Comparison of ENCODE assay signal across 15 cellular contexts in genomic region chr11:123351375-123351774, GRCh38.
DNase-seq lines count a peak whose midpoint lies in the region; ATAC-seq, FAIRE-seq and TF ChIP-seq lines count a peak whose summit lies in the region.
"Had no signal": no experiment of that assay in that cellular context is flagged by ENCODE, and none has a peak within 500 bp of the region (broad histone marks: within the 10 kb centered on the region; RNA-seq: fewer than 3 reads in every experiment).

No MANE protein-coding gene starts in this region.

- TF ChIP-seq CTCF in SK-N-SH (IDR thresholded peaks at IDR 0.05) (no peak), kidney (IDR thresholded peaks at IDR 0.05; ENCODE audit: borderline replicate concordance, extremely low read depth, insufficient read depth) (no peak), upper lobe of right lung (IDR thresholded peaks at IDR 0.05) (no peak)

- peaks cover 10% of the 10 kb centered on the region for H3K4me1 Mint-ChIP-seq in activated CD4-positive, alpha-beta T cell treated with anti-CD3 and anti-CD28 coated beads for 36 hours
- H3K4me1 Mint-ChIP-seq: activated naive CD4-positive, alpha-beta T cell treated with anti-CD3 and anti-CD28 coated beads, Interleukin-2, amount 50 U/mL, for 24 hours had no signal

- no peaks in the 10 kb centered on the region for H3F3A ChIP-seq in SK-N-SH (replicated peaks; ENCODE audit: insufficient read depth)

- DNase-seq in SK-N-SH (peak; percentile 55), cerebellar nuclear complex (lab: John Stamatoyannopoulos, UW) (peak; percentile 60 to 91), kidney (peak; percentile 78), upper lobe of right lung (no peak)
- no peak for DNase-seq in activated CD4-positive, alpha-beta T cell treated with anti-CD3 and anti-CD28 coated beads for 36 hours
- no peak for DNase-seq in activated CD4-positive, alpha-beta T cell treated with anti-CD3 and anti-CD28 coated beads, Interleukin-2, amount 50 U/mL, for 4 hours
- DNase-seq: activated CD8-positive, alpha-beta memory T cell treated with anti-CD3 and anti-CD28 coated beads for 24 hours; KBM-7; T-helper 9 cell; trophoblast cell had no signal

- peaks cover 0 to 8% of the 10 kb centered on the region in 2 experiments; a peak in 1 of 4 replicates for H3K4me1 ChIP-seq in SK-N-SH (ENCODE audit: control insufficient read depth in 1 of 2, insufficient read depth in 2 of 2, low read depth in 1 of 2, low read length in 1 of 2)
- no peaks in the 10 kb centered on the region for H3K4me1 ChIP-seq in kidney (ENCODE audit: control insufficient read depth in 1 of 2, insufficient read depth in 1 of 2, low read depth in 1 of 2, low read length in 2 of 2)
- no peaks in the 10 kb centered on the region for H3K4me1 ChIP-seq in upper lobe of right lung

- TF ChIP-seq EP300 in SK-N-SH (IDR thresholded peaks at IDR 0.05; ENCODE audit: borderline replicate concordance in 1 of 2, low read depth in 1 of 2, low read length in 1 of 2): no peak

- H4K20me1 ChIP-seq in SK-N-SH (ENCODE audit: insufficient read depth): no peaks in the 10 kb centered on the region

- FAIRE-seq in kidney (lab: Jason Lieb, UNC): no peak
- FAIRE-seq: A204.1 had no signal

- TF ChIP-seq RAD21 in SK-N-SH (IDR thresholded peaks at IDR 0.05; ENCODE audit: low read length): no peak

- 42% methylated on average over 4 of the region's 6 CpGs for WGBS in SK-N-SH (ENCODE audit: low lambda C conversion rate)

- H3K27ac ChIP-seq in SK-N-SH (ENCODE audit: low read depth in 2 of 2, low read length in 1 of 2) (no peak overlapping the region; a peak in 1 of 4 replicates), kidney (ENCODE audit: low read depth in 2 of 2, low read length in 2 of 2) (no peak overlapping the region), upper lobe of right lung (no peak overlapping the region)
- H3K27ac ChIP-seq: neutrophil had no signal

- CTCF ChIA-PET in SK-N-SH (lab: Yijun Ruan, JAX): interaction anchor here (0.7 to 1.9 kb wide), 4 partner anchors 14 to 90 kb away, joined by 3 to 6 read pairs (median 4); no protein-coding TSS in a partner anchor
- CTCF ChIA-PET in activated CD4-positive, alpha-beta T cell treated with anti-CD3 and anti-CD28 coated beads for 36 hours (lab: Charles Lee): interaction anchor here (1.0 kb wide), 1 partner anchor 9 kb away, joined by 3 read pairs; no protein-coding TSS in a partner anchor

- H2AFZ ChIP-seq in SK-N-SH (ENCODE audit: low read depth): no peak overlapping the region

- intact Hi-C loops in kidney (cut with DNase I) (no loop called here), upper lobe of right lung (cut with DNase I) (no loop called here)
- intact Hi-C loops in activated CD4-positive, alpha-beta T cell treated with anti-CD3 and anti-CD28 coated beads for 36 hours (cut with DNase I, micrococcal nuclease): no loop called here

- no peaks in the 10 kb centered on the region for H3K9me3 Mint-ChIP-seq in activated CD4-positive, alpha-beta T cell treated with anti-CD3 and anti-CD28 coated beads for 36 hours (ENCODE audit: low read depth)
- H3K9me3 Mint-ChIP-seq: activated naive CD4-positive, alpha-beta T cell treated with anti-CD3 and anti-CD28 coated beads, Interleukin-2, amount 50 U/mL, for 24 hours had no signal

- H3K9me3 ChIP-seq in SK-N-SH (no peaks in the 10 kb centered on the region), kidney (ENCODE audit: control insufficient read depth in 1 of 2, low read length in 2 of 2) (no peaks in the 10 kb centered on the region), upper lobe of right lung (no peaks in the 10 kb centered on the region)
- H3K9me3 ChIP-seq: neutrophil had no signal

- H3K9ac ChIP-seq in SK-N-SH: no peak overlapping the region
- H3K9ac ChIP-seq in kidney (ENCODE audit: low read length in 2 of 2): no peak overlapping the region

- H3K9me2 ChIP-seq in SK-N-SH: no peaks in the 10 kb centered on the region

- H3K27ac Mint-ChIP-seq in activated CD4-positive, alpha-beta T cell treated with anti-CD3 and anti-CD28 coated beads for 36 hours: no peak overlapping the region
- H3K27ac Mint-ChIP-seq: activated naive CD4-positive, alpha-beta T cell treated with anti-CD3 and anti-CD28 coated beads, Interleukin-2, amount 50 U/mL, for 24 hours had no signal

- ATAC-seq in SK-N-SH treated with all-trans-retinoic acid at 6 μM for 48 hours (no peak; the same call in 2 of the 3 replicates), upper lobe of right lung (peak; percentile 61), HG02970 (IDR thresholded peaks at IDR 0.05; ENCODE audit: low FRiP score, unreplicated experiment) (no peak)
- no peak for ATAC-seq in activated CD4-positive, alpha-beta T cell treated with anti-CD3 and anti-CD28 coated beads for 36 hours

- H3K4me3 ChIP-seq in SK-N-SH (ENCODE audit: low read depth in 2 of 2, low read length in 1 of 2): no peak overlapping the region
- no peak overlapping the region for H3K4me3 ChIP-seq in kidney (ENCODE audit: low read length in 2 of 2)
- no peak overlapping the region for H3K4me3 ChIP-seq in upper lobe of right lung

- POLR2A ChIA-PET in SK-N-SH (lab: Yijun Ruan, JAX): interaction anchor here (0.7 kb wide), 1 partner anchor 11 kb away, joined by 4 read pairs; no protein-coding TSS in a partner anchor
- POLR2A ChIA-PET in activated CD4-positive, alpha-beta T cell treated with anti-CD3 and anti-CD28 coated beads for 36 hours (lab: Charles Lee): no interaction called here

- no peak overlapping the region for H3K4me3 Mint-ChIP-seq in activated CD4-positive, alpha-beta T cell treated with anti-CD3 and anti-CD28 coated beads for 36 hours
- H3K4me3 Mint-ChIP-seq: activated naive CD4-positive, alpha-beta T cell treated with anti-CD3 and anti-CD28 coated beads, Interleukin-2, amount 50 U/mL, for 24 hours had no signal

- H3K27me3 ChIP-seq in SK-N-SH (ENCODE audit: insufficient read depth) (peaks cover under 1% of the 10 kb centered on the region; the same call in 1 of the 2 replicates), upper lobe of right lung (peaks cover 6% of the 10 kb centered on the region)

- peaks cover 24% of the 10 kb centered on the region for H3K27me3 Mint-ChIP-seq in activated CD4-positive, alpha-beta T cell treated with anti-CD3 and anti-CD28 coated beads for 36 hours

- no peaks in the 10 kb centered on the region for H3K36me3 ChIP-seq in SK-N-SH (replicated peaks in 1 of 2; ENCODE audit: control insufficient read depth in 1 of 2, insufficient read depth in 2 of 2, low read length in 1 of 2)
- H3K36me3 ChIP-seq in kidney (ENCODE audit: control insufficient read depth in 1 of 2, insufficient read depth in 2 of 2, low read length in 2 of 2): no peaks in the 10 kb centered on the region
- H3K36me3 ChIP-seq in upper lobe of right lung: no peaks in the 10 kb centered on the region
- H3K36me3 ChIP-seq: neutrophil had no signal

- H3K4me2 ChIP-seq in SK-N-SH: no peak overlapping the region

- H3K79me2 ChIP-seq in SK-N-SH (ENCODE audit: insufficient read depth): no peaks in the 10 kb centered on the region

- no peaks in the 10 kb centered on the region for H3K36me3 Mint-ChIP-seq in activated CD4-positive, alpha-beta T cell treated with anti-CD3 and anti-CD28 coated beads for 36 hours (ENCODE audit: low read depth)
- H3K36me3 Mint-ChIP-seq: activated naive CD4-positive, alpha-beta T cell treated with anti-CD3 and anti-CD28 coated beads, Interleukin-2, amount 50 U/mL, for 24 hours had no signal

TF ChIP-seq in SK-N-SH, 30 proteins besides CTCF, POLR2A, EP300 and RAD21:
- peak; percentile 30 for TF ChIP-seq CHD2 (IDR thresholded peaks at IDR 0.05; ENCODE audit: low read length, partially characterized antibody)
- TF ChIP-seq, protein P1, sequence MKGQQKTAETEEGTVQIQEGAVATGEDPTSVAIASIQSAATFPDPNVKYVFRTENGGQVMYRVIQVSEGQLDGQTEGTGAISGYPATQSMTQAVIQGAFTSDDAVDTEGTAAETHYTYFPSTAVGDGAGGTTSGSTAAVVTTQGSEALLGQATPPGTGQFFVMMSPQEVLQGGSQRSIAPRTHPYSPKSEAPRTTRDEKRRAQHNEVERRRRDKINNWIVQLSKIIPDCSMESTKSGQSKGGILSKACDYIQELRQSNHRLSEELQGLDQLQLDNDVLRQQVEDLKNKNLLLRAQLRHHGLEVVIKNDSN (IDR thresholded peaks at IDR 0.05; ENCODE audit: borderline replicate concordance, low read depth): no peak

TF ChIP-seq in SK-N-SH treated with all-trans-retinoic acid at 6 μM for 48 hours, 23 proteins besides CTCF, POLR2A, EP300 and RAD21:
- no peak for TF ChIP-seq ZNF70 (CRISPR knock-in tag; IDR thresholded peaks at IDR 0.05)
- TF ChIP-seq TCF4 (CRISPR knock-in tag; IDR thresholded peaks at IDR 0.05; ENCODE audit: borderline replicate concordance): no peak
- TF ChIP-seq, protein P2, sequence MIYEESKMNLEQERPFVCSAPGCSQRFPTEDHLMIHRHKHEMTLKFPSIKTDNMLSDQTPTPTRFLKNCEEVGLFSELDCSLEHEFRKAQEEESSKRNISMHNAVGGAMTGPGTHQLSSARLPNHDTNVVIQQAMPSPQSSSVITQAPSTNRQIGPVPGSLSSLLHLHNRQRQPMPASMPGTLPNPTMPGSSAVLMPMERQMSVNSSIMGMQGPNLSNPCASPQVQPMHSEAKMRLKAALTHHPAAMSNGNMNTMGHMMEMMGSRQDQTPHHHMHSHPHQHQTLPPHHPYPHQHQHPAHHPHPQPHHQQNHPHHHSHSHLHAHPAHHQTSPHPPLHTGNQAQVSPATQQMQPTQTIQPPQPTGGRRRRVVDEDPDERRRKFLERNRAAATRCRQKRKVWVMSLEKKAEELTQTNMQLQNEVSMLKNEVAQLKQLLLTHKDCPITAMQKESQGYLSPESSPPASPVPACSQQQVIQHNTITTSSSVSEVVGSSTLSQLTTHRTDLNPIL (CRISPR knock-in tag; IDR thresholded peaks at IDR 0.05; ENCODE audit: low read depth): no peak
- TF ChIP-seq GLIS3 (CRISPR knock-in tag; IDR thresholded peaks at IDR 0.05): no peak
- no peak for TF ChIP-seq CSRNP3 (CRISPR knock-in tag; IDR thresholded peaks at IDR 0.05)
- no peak for TF ChIP-seq ARNTL (CRISPR knock-in tag; IDR thresholded peaks at IDR 0.05; ENCODE audit: borderline replicate concordance, low read depth)

Comparison
In these comparisons a context has a peak if more than half of its experiments do, and no peak if none do; other contexts are left out.
1. DNase-seq: peak in SK-N-SH (single experiment), cerebellar nuclear complex (2 of 2) and kidney (single experiment); none in upper lobe of right lung (single experiment), activated CD4-positive, alpha-beta T cell treated with anti-CD3 and anti-CD28 coated beads for 36 hours (single experiment) and activated CD4-positive, alpha-beta T cell treated with anti-CD3 and anti-CD28 coated beads, Interleukin-2, amount 50 U/mL, for 4 hours (0 of 2).